ENCODE assay signal across 8 cellular contexts in genomic region chr22:44181033-44181911, GRCh38. TPM values are rescaled to one million over a fixed set of nuclear protein-coding genes. Genes with fewer than 3 reads are reported as not detected.
DNase-seq lines count a peak whose midpoint lies in the region; ATAC-seq lines count a peak whose summit lies in the region.

No MANE protein-coding gene starts in this region.

- ATAC-seq in Right ventricle myocardium inferior = peak; percentile 41
- no peak for ATAC-seq in HG03139 (IDR thresholded peaks at IDR 0.05; ENCODE audit: unreplicated experiment)

- DNase-seq in Ammon's horn (ENCODE audit: low spot score) (peak; percentile 35), Right ventricle myocardium inferior (ENCODE audit: missing footprints) (peak; percentile 86), NCI-H69 (lab: John Stamatoyannopoulos, UW) (no peak), DMS53 treated with DMSO at 0.1 percent for 48 hours (lab: John Stamatoyannopoulos, UW; ENCODE audit: unreplicated experiment) (no peak)
- DNase-seq in Jurkat, Clone E6-1 (ENCODE audit: low read depth, low spot score) = peak; percentile 65
- peak; percentile 38 to 39 for DNase-seq in activated CD8-positive, alpha-beta memory T cell treated with anti-CD3 and anti-CD28 coated beads for 1 hour (ENCODE audit: extremely low read depth in 1 of 2, low read depth in 1 of 2)
- peak; percentile 45 to 60 (median 49) for DNase-seq in stimulated activated CD4-positive, alpha-beta T cell treated with anti-CD3 and anti-CD28 coated beads, TNF-alpha, amount 100 ng/mL, for 4 hours (ENCODE audit: low read depth in 3 of 3)

- peak overlapping the region; percentile 85 for H3K4me3 ChIP-seq in Jurkat, Clone E6-1 (ENCODE audit: low read length)

- intact Hi-C loops in Right ventricle myocardium inferior (cut with DNase I) = no loop called here

RNA-seq across cellular contexts. Expression of gene PARVG, which starts 0.5 kb away (rescaled TPM):
- polyA plus RNA-seq in Jurkat, Clone E6-1 (2012; ENCODE audit: insufficient read depth, insufficient read length) = 87.6 TPM
- total RNA-seq in Right ventricle myocardium inferior = 3.1 TPM

Comparison
In these comparisons a context has a peak if more than half of its experiments do, and no peak if none do; other contexts are left out.
1. DNase-seq: peak in Ammon's horn (single experiment), Jurkat, Clone E6-1 (single experiment), activated CD8-positive, alpha-beta memory T cell treated with anti-CD3 and anti-CD28 coated beads for 1 hour (2 of 2), Right ventricle myocardium inferior (single experiment) and stimulated activated CD4-positive, alpha-beta T cell treated with anti-CD3 and anti-CD28 coated beads, TNF-alpha, amount 100 ng/mL, for 4 hours (3 of 3); none in NCI-H69 (single experiment) and DMS53 treated with DMSO at 0.1 percent for 48 hours (single experiment).